Comparison of ENCODE assay signal across 17 cellular contexts in the genomic region with DNA sequence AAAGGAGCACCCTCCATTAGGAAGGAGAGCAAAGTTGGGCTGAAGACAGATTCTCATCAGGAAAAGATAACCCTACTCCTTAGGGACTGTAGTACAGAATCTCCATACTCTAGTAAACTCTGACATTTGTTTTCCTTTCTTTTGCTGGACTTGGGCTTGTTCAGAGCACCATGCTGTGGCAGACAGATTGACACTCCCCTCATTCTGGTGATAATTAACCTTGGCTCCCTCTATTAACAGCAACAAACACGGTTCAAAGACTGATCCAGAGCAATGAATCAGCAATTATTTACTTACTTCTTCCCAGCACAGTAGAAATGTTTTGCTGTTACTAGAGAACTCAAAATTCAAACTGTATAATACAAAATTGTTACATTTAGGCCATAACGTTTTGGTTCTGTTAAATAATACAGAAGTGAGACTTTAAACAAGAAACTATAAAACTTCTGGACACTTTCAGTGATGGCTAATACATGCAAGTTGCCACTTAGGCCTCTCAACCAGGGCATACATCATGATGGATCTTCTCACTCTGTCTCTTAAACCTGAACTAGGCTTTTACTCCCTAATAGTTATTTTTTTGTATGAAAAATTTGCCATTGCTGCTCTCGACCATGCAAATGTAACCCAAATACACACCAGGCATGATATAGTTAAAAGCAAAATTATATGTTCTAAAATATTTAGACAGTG.
DNase-seq lines count a peak whose midpoint lies in the region; ATAC-seq, FAIRE-seq and TF ChIP-seq lines count a peak whose summit lies in the region.
"Had no signal": no experiment of that assay in that cellular context is flagged by ENCODE, and none has a peak within 500 bp of the region (broad histone marks: within the 10 kb centered on the region; RNA-seq: fewer than 3 reads in every experiment).

No MANE protein-coding gene starts in this region.

- H3K36me3 Mint-ChIP-seq in CD14-positive monocyte = no peaks in the 10 kb centered on the region
- H3K36me3 Mint-ChIP-seq: naive B cell; stimulated activated memory B cell treated with anti-CD40 and anti-IgM and Interleukin-4, amounts not matched to agents 10 μg/mL and 1 μg/mL and 100 μg/mL, for 72 hours had no signal

- no peaks in the 10 kb centered on the region for H3K27me3 ChIP-seq in HAP-1 (ENCODE audit: low read depth)
- H3K27me3 ChIP-seq: ascending aorta, uterus had no signal

- TF ChIP-seq CTCF in CD14-positive monocyte (IDR thresholded peaks at IDR 0.05) = no peak

- no peaks in the 10 kb centered on the region for H3K36me3 ChIP-seq in HAP-1 (replicated peaks)
- H3K36me3 ChIP-seq: ascending aorta, uterus had no signal

- no peaks in the 10 kb centered on the region for H3K9me3 ChIP-seq in HAP-1
- H3K9me3 ChIP-seq: ascending aorta, uterus had no signal

- in situ Hi-C loops in HAP-1 (cut with MboI; ENCODE audit: low sequenced_read_pairs) = no loop called here

- no peaks in the 10 kb centered on the region for H3K4me1 Mint-ChIP-seq in CD14-positive monocyte
- H3K4me1 Mint-ChIP-seq: naive B cell; stimulated activated memory B cell treated with anti-CD40 and anti-IgM and Interleukin-4, amounts not matched to agents 10 μg/mL and 1 μg/mL and 100 μg/mL, for 72 hours; T-helper 17 cell had no signal

- no peak overlapping the region for H3K4me3 ChIP-seq in HAP-1
- H3K4me3 ChIP-seq: ascending aorta, uterus had no signal

- peak; percentile 65 for ATAC-seq in left colon
- ATAC-seq: stimulated activated memory B cell treated with anti-CD40 and anti-IgM and Interleukin-4, amounts not matched to agents 10 μg/mL and 1 μg/mL and 100 μg/mL, for 72 hours; T-helper 17 cell had no signal

- peaks cover 0 to 3% (median 0%) of the 10 kb centered on the region in 3 donors for H3K27me3 Mint-ChIP-seq in CD14-positive monocyte (ENCODE audit: low read depth in 3 of 3)
- H3K27me3 Mint-ChIP-seq: naive B cell; stimulated activated memory B cell treated with anti-CD40 and anti-IgM and Interleukin-4, amounts not matched to agents 10 μg/mL and 1 μg/mL and 100 μg/mL, for 72 hours; T-helper 17 cell had no signal

- FAIRE-seq in GM19239 (lab: Jason Lieb, UNC) = no peak

- intact Hi-C loops in left colon (cut with DNase I, micrococcal nuclease) (no loop called here), CD14-positive monocyte (cut with micrococcal nuclease) (no loop called here)

- H3K27ac Mint-ChIP-seq in CD14-positive monocyte = no peak overlapping the region
- H3K27ac Mint-ChIP-seq: activated T-helper 2 cell treated with anti-CD3 and anti-CD28 coated beads, Interferon-gamma antibody, Interleukin-2, Interleukin-4, amounts not matched to agents 10 μg/mL and 5 μg/mL and 100 μg/mL, durations not matched to agents 14 hours and 24 hours and 36 hours; naive B cell; stimulated activated memory B cell treated with anti-CD40 and anti-IgM and Interleukin-4, amounts not matched to agents 10 μg/mL and 1 μg/mL and 100 μg/mL, for 72 hours; T-helper 17 cell had no signal

- no peaks in the 10 kb centered on the region for H3K9me3 Mint-ChIP-seq in CD14-positive monocyte
- H3K9me3 Mint-ChIP-seq: activated T-helper 2 cell treated with anti-CD3 and anti-CD28 coated beads, Interferon-gamma antibody, Interleukin-2, Interleukin-4, amounts not matched to agents 10 μg/mL and 5 μg/mL and 100 μg/mL, durations not matched to agents 14 hours and 24 hours and 36 hours; stimulated activated memory B cell treated with anti-CD40 and anti-IgM and Interleukin-4, amounts not matched to agents 10 μg/mL and 1 μg/mL and 100 μg/mL, for 72 hours had no signal

- H3K4me3 Mint-ChIP-seq in CD14-positive monocyte = no peak overlapping the region
- H3K4me3 Mint-ChIP-seq: naive B cell; stimulated activated memory B cell treated with anti-CD40 and anti-IgM and Interleukin-4, amounts not matched to agents 10 μg/mL and 1 μg/mL and 100 μg/mL, for 72 hours; T-helper 17 cell had no signal

- H3K4me1 ChIP-seq in HAP-1 = peaks cover 28% of the 10 kb centered on the region
- H3K4me1 ChIP-seq: ascending aorta, uterus had no signal

- peak; percentile 44 for DNase-seq in COR-L47 (lab: John Stamatoyannopoulos, UW)
- peak; percentile 32 to 83 for DNase-seq in HAP-1 (ENCODE audit: low spot score in 2 of 2)
- DNase-seq in NCI-H748 (lab: John Stamatoyannopoulos, UW; ENCODE audit: unreplicated experiment) = peak; percentile 62
- DNase-seq in left colon = no peak
- no peak for DNase-seq in stimulated activated CD4-positive, alpha-beta T cell treated with anti-CD3 and anti-CD28 coated beads, Interleukin-4, amount 100 ng/mL, for 4 hours
- DNase-seq in CD14-positive monocyte (ENCODE audit: low spot score) = no peak
- DNase-seq in SK-N-DZ (ENCODE audit: low spot score) = no peak
- no peak for DNase-seq in GM19239 (ENCODE audit: insufficient read length, low spot score)
- DNase-seq: DMS79; IMR-90; naive B cell; stimulated activated CD4-positive, alpha-beta T cell treated with anti-CD3 and anti-CD28 coated beads, Interleukin-4, amount 100 ng/mL, for 1 hour; T-helper 17 cell; uterus had no signal

Comparison
In these comparisons a context has a peak if more than half of its experiments do, and no peak if none do; other contexts are left out.
1. DNase-seq: peak in COR-L47 (single experiment), HAP-1 (2 of 2) and NCI-H748 (single experiment); none in left colon (0 of 2), stimulated activated CD4-positive, alpha-beta T cell treated with anti-CD3 and anti-CD28 coated beads, Interleukin-4, amount 100 ng/mL, for 4 hours (0 of 2), CD14-positive monocyte (single experiment), SK-N-DZ (single experiment) and GM19239 (single experiment).